8 cellular contexts compared by ENCODE assay signal in genomic region chr1:155001438-155001687, GRCh38. TPM values are rescaled to one million over a fixed set of nuclear protein-coding genes. Genes with fewer than 3 reads are reported as not detected.
DNase-seq lines count a peak whose midpoint lies in the region; ATAC-seq and TF ChIP-seq lines count a peak whose summit lies in the region.

No MANE protein-coding gene starts in this region.

- no peaks in the 10 kb centered on the region; the same call in 1 of the 2 replicates for H3K27me3 Mint-ChIP-seq in HFFc6 (ENCODE audit: insufficient read depth)

- TF ChIP-seq CTCF in AG04450 (IDR thresholded peaks at IDR 0.05; ENCODE audit: low read depth, low read length) (no peak), HFFc6 (IDR thresholded peaks at IDR 0.05) (no peak), brain microvascular endothelial cell (IDR thresholded peaks at IDR 0.05; ENCODE audit: low read depth, low read length, missing control alignments) (no peak)

- no peaks in the 10 kb centered on the region for H3K9me3 Mint-ChIP-seq in HFFc6

- peak overlapping the region; percentile 79 for H3K27ac Mint-ChIP-seq in HFFc6

- CTCF ChIA-PET in AG04450 (lab: Charles Lee), result interaction anchor here (0.5 to 0.6 kb wide), 2 partner anchors 15 to 20 kb away, joined by 3 read pairs; no protein-coding TSS in a partner anchor

- H3K36me3 ChIP-seq in brain microvascular endothelial cell (replicated peaks), result no peaks in the 10 kb centered on the region

- H3K27ac ChIP-seq in AG04450 (ENCODE audit: low read depth, low read length) (peak overlapping the region; percentile 84), brain microvascular endothelial cell (peak overlapping the region; percentile 18)

- in situ Hi-C loops in brain microvascular endothelial cell (cut with HindIII; ENCODE audit: low pct_ligation_motif_present, low sequenced_read_pairs), result no loop called here

- H3K4me1 Mint-ChIP-seq in HFFc6 (ENCODE audit: low read depth), result peaks cover 35% of the 10 kb centered on the region

- DNase-seq in AG04450 (ENCODE audit: low read depth, low spot score), result no peak
- no peak for DNase-seq in HFFc6
- no peak for DNase-seq in brain microvascular endothelial cell
- no peak for DNase-seq in HK-2 (ENCODE audit: unreplicated experiment)

- no peaks in the 10 kb centered on the region for H3K36me3 Mint-ChIP-seq in HFFc6 (ENCODE audit: low read depth)

- no peaks in the 10 kb centered on the region for H3K27me3 ChIP-seq in AG04450 (ENCODE audit: control insufficient read depth, insufficient read depth, low read length)
- no peaks in the 10 kb centered on the region for H3K27me3 ChIP-seq in brain microvascular endothelial cell (replicated peaks)
- no peaks in the 10 kb centered on the region for H3K27me3 ChIP-seq in mononuclear cell (ENCODE audit: insufficient read depth, low read length)

- ATAC-seq in HG03175 (IDR thresholded peaks at IDR 0.05; ENCODE audit: unreplicated experiment) (no peak), GM19452 (IDR thresholded peaks at IDR 0.05; ENCODE audit: unreplicated experiment) (no peak), GM21786 (IDR thresholded peaks at IDR 0.05; ENCODE audit: unreplicated experiment) (no peak)

- POLR2A ChIA-PET in AG04450 (lab: Yijun Ruan, JAX), result interaction anchor here (1.3 kb wide), 1 partner anchor 31 kb away, joined by 4 read pairs; the partner anchor contains the start of gene SHC1

- peak overlapping the region; percentile 92 for H3K4me3 Mint-ChIP-seq in HFFc6

- H3K4me1 ChIP-seq in mononuclear cell (ENCODE audit: insufficient read depth, low read length), result peaks cover 61% of the 10 kb centered on the region

- H3K4me3 ChIP-seq in AG04450 (ENCODE audit: low read depth, low read length) (peak overlapping the region; percentile 76), brain microvascular endothelial cell (ENCODE audit: low read depth, low read length) (peak overlapping the region; percentile 68), mononuclear cell (ENCODE audit: low read length) (peak overlapping the region; percentile 62)

- H3K9me3 ChIP-seq in AG04450 (ENCODE audit: control insufficient read depth, insufficient read depth, low read length) (no peaks in the 10 kb centered on the region; the same call in 1 of the 2 replicates), mononuclear cell (ENCODE audit: low read depth, low read length) (no peaks in the 10 kb centered on the region)

RNA-seq across cellular contexts. Expression of gene ZBTB7B, which starts 1.2 kb away (rescaled TPM):
- polyA plus RNA-seq in AG04450 (2011; rRNA removed), result 8.7 and 12.7 TPM in 2 replicates
- 9.7 and 10.5 TPM in 2 replicates for polyA minus RNA-seq in AG04450 (2011; rRNA and poly(A)+ RNA removed)
- 10 to 100 TPM; 31.1 to 37.1 (median 34.1) TPM for total RNA-seq in HFFc6 (2021; fragmentation: NEBNext Ultra II Directional; extraction: Animal tissue kit (Norgen Biotek cat#: 25700))
- total RNA-seq in mononuclear cell, result 39.6 TPM

RNA-seq across cellular contexts. Expression of gene LENEP, which starts 8.0 kb away (rescaled TPM):
- 0.21 TPM in 1 of 2 replicates, not detected in the other for polyA plus RNA-seq in AG04450 (2011; rRNA removed)
- polyA minus RNA-seq in AG04450 (2011; rRNA and poly(A)+ RNA removed), result 0.91 and 1.4 TPM in 2 replicates
- total RNA-seq in HFFc6 (2021; fragmentation: NEBNext Ultra II Directional; extraction: Animal tissue kit (Norgen Biotek cat#: 25700)), result under 1 TPM in 1 of 6 experiments, not detected in 5; 0.46 TPM
- 0.63 TPM for total RNA-seq in mononuclear cell

RNA-seq across cellular contexts. Expression of gene FLAD1, which starts 18.2 kb away (rescaled TPM):
- polyA plus RNA-seq in AG04450 (2011; rRNA removed), result 21.1 and 30.2 TPM in 2 replicates
- 35.7 and 52.2 TPM in 2 replicates for polyA minus RNA-seq in AG04450 (2011; rRNA and poly(A)+ RNA removed)
- total RNA-seq in HFFc6 (2021; fragmentation: NEBNext Ultra II Directional; extraction: Animal tissue kit (Norgen Biotek cat#: 25700)), result 10 to 100 TPM; 25.1 to 35.3 (median 29.6) TPM
- 11.3 TPM for total RNA-seq in mononuclear cell

RNA-seq across cellular contexts. Expression of gene CKS1B, which starts 26.9 kb away (rescaled TPM):
- 66.4 and 81.3 TPM in 2 replicates for polyA plus RNA-seq in AG04450 (2011; rRNA removed)
- polyA minus RNA-seq in AG04450 (2011; rRNA and poly(A)+ RNA removed), result 32.1 and 34.2 TPM in 2 replicates
- total RNA-seq in HFFc6 (2021; fragmentation: NEBNext Ultra II Directional; extraction: Animal tissue kit (Norgen Biotek cat#: 25700)), result 100 to 1,000 TPM in 3 of 6 experiments, 10 to 100 TPM in 3; 52.7 to 111 (median 98.8) TPM
- 5.9 TPM for total RNA-seq in mononuclear cell

RNA-seq across cellular contexts. Expression of gene SHC1, which starts 30.8 kb away (rescaled TPM):
- 371 and 409 TPM in 2 replicates for polyA plus RNA-seq in AG04450 (2011; rRNA removed)
- polyA minus RNA-seq in AG04450 (2011; rRNA and poly(A)+ RNA removed), result 335 and 453 TPM in 2 replicates
- 100 to 1,000 TPM; 371 to 461 (median 401) TPM for total RNA-seq in HFFc6 (2021; fragmentation: NEBNext Ultra II Directional; extraction: Animal tissue kit (Norgen Biotek cat#: 25700))
- total RNA-seq in mononuclear cell, result 22.2 TPM
